8 cellular contexts compared by ENCODE assay signal in the genomic region with DNA sequence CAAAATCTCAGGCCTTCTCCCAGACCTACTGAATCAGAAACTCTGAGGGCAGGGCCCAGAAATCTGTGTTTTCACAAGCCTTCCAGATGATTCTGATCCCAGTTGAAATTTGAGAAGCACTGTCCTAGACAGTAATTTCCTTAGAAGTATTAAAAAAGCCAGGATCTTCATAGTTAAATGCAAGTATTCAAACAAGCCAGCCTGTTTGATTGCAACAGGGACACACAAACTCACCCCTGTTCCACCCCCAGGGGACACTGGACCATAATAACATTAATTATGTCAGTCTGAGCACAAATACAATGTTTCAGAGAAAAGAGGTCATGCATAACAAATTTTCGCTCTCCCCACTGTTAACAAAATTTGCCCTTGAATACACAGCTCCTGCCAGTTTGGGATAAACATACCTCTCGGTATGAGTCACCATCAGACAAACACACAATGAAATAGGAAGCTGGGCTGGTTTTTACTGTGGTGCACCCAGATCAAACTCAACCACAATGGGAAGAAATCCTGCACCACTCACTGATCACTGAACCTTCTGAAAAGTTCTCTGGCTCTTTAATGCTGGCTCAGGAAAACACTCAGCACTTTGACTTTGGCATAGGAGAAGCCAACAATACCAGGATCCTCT. TPM values are rescaled to one million over a fixed set of nuclear protein-coding genes. Genes with fewer than 3 reads are reported as not detected.
DNase-seq lines count a peak whose midpoint lies in the region; ATAC-seq and TF ChIP-seq lines count a peak whose summit lies in the region.

No MANE protein-coding gene starts in this region.

- POLR2A ChIA-PET in IMR-90 (lab: Charles Lee; ENCODE audit: unreplicated experiment) = no interaction called here

- no peak for TF ChIP-seq RAD21 in IMR-90 (IDR thresholded peaks at IDR 0.05; ENCODE audit: low read length)

- no peaks in the 10 kb centered on the region for H3K9me3 ChIP-seq in IMR-90 (ENCODE audit: control insufficient read depth, insufficient read depth, low read length)
- no peaks in the 10 kb centered on the region for H3K9me3 ChIP-seq in mammary epithelial cell (replicated peaks; ENCODE audit: insufficient read depth, low read length)
- no peaks in the 10 kb centered on the region for H3K9me3 ChIP-seq in right lobe of liver

- 0 out of 2 replicates have a peak overlapping the region, but pooled peaks have one; percentile 3 for H3K56ac ChIP-seq in IMR-90 (ENCODE audit: extremely low read depth, insufficient read depth, low read length)

- CTCF ChIA-PET in IMR-90 (lab: Yijun Ruan, JAX) (interaction anchor here (0.6 kb wide), 1 partner anchor 102 kb away, joined by 3 read pairs; no protein-coding TSS in a partner anchor), mammary epithelial cell (lab: Charles Lee; ENCODE audit: low non-redundant PET) (no interaction called here)
- CTCF ChIA-PET in activated naive CD4-positive, alpha-beta T cell treated with anti-CD3 and anti-CD28 coated beads for 36 hours (lab: Charles Lee) = interaction anchor here (0.6 kb wide), 1 partner anchor 48 kb away, joined by 3 read pairs; no protein-coding TSS in a partner anchor

- BruUV-seq in IMR-90 (replicated peaks; lab: Mats Ljungman, UMichigan) = no TSS peak
- no TSS peak for BruUV-seq in mammary epithelial cell (replicated peaks; lab: Mats Ljungman, UMichigan)

- no peaks in the 10 kb centered on the region for H3K4me1 Mint-ChIP-seq in activated naive CD4-positive, alpha-beta T cell treated with anti-CD3 and anti-CD28 coated beads for 36 hours (ENCODE audit: low read depth)

- H4K8ac ChIP-seq in IMR-90 (ENCODE audit: low read depth in 2 of 2, low read length in 2 of 2) = 0 out of 4 replicates have a peak overlapping the region, but pooled peaks of 1 of the 2 experiments have one; percentile 4

- in situ Hi-C loops in IMR-90 (cut with MboI; ENCODE audit: low sequenced_read_pairs) (no loop called here), mammary epithelial cell (cut with MboI; ENCODE audit: low sequenced_read_pairs in 2 of 2) (no loop called here)

- H4K20me1 ChIP-seq in IMR-90 (ENCODE audit: insufficient read depth, low read length) (peaks cover 13% of the 10 kb centered on the region; the same call in 1 of the 2 replicates), mammary epithelial cell (ENCODE audit: insufficient read depth, low read length) (no peaks in the 10 kb centered on the region)

- peak overlapping the region; percentile 45; the same call in 1 of the 2 replicates for H2BK20ac ChIP-seq in IMR-90 (ENCODE audit: low read depth, low read length)

- no CpG with 5 or more reads among the region's 2 CpGs for WGBS in IMR-90 (ENCODE audit: extremely low coverage in 2 of 2, insufficient read length in 1 of 2), 2 experiments
- WGBS in mammary epithelial cell (ENCODE audit: low coverage, missing lambda C conversion rate) = 0% methylated on average over 2 of the region's 2 CpGs
- 17% methylated on average over 1 of the region's 2 CpGs for WGBS in right lobe of liver (ENCODE audit: insufficient coverage, low coverage, low lambda C conversion rate, missing lambda C conversion rate)

- H4K5ac ChIP-seq in IMR-90 (ENCODE audit: low read depth, low read length) = no peak overlapping the region

- peaks cover 16% of the 10 kb centered on the region for H3K9me1 ChIP-seq in IMR-90 (ENCODE audit: insufficient read depth, low read length)

- no peak overlapping the region for H2AK9ac ChIP-seq in IMR-90 (replicated peaks; ENCODE audit: low read depth, low read length, poor library complexity)

- no peak overlapping the region for H4K91ac ChIP-seq in IMR-90 (ENCODE audit: insufficient read depth, low read depth, low read length)

- H3K4me1 ChIP-seq in IMR-90 (ENCODE audit: control insufficient read depth, insufficient read depth, low read length) (peaks cover 14% of the 10 kb centered on the region), mammary epithelial cell (ENCODE audit: insufficient read depth, low read length) (peaks cover 52% of the 10 kb centered on the region), right lobe of liver (peaks cover 0 to 28% (median 8%) of the 10 kb centered on the region in 4 donors)

- dilution Hi-C loops in IMR-90 (cut with HindIII; ENCODE audit: low sequenced_read_pairs, unreplicated experiment) = no loop called here
- dilution Hi-C loops in mammary epithelial cell (cut with HindIII; ENCODE audit: low sequenced_read_pairs) = no loop called here

- H2AK5ac ChIP-seq in IMR-90 (ENCODE audit: low read depth, low read length) = peak overlapping the region; percentile 10; the same call in 1 of the 2 replicates

- TF ChIP-seq CTCF in IMR-90 (conservative IDR thresholded peaks at IDR 0.05; ENCODE audit: low read depth, low read length) (no peak), mammary epithelial cell (conservative IDR thresholded peaks at IDR 0.05 in 1 of 2, IDR thresholded peaks at IDR 0.05 in 1 of 2; ENCODE audit: extremely low read depth in 1 of 2, insufficient read depth in 1 of 2, low read depth in 1 of 2, low read length in 2 of 2) (no peak), right lobe of liver (IDR thresholded peaks at IDR 0.05) (no peak)

- H3K9ac ChIP-seq in IMR-90 (ENCODE audit: low read depth, low read length) (no peak overlapping the region), mammary epithelial cell (ENCODE audit: insufficient read depth, low read length) (no peak overlapping the region)

- no peaks in the 10 kb centered on the region for H3K36me3 Mint-ChIP-seq in activated naive CD4-positive, alpha-beta T cell treated with anti-CD3 and anti-CD28 coated beads for 36 hours (ENCODE audit: low read depth)

- H3K79me2 ChIP-seq in mammary epithelial cell (ENCODE audit: insufficient read depth, low read length) = peaks cover 24% of the 10 kb centered on the region

- DNase-seq in AG20443 (ENCODE audit: low spot score) = peak; percentile 72
- peak; percentile 88 for DNase-seq in IMR-90
- peak; percentile 84 for DNase-seq in mammary epithelial cell
- DNase-seq in right lobe of liver = no peak
- DNase-seq in activated naive CD4-positive, alpha-beta T cell treated with anti-CD3 and anti-CD28 coated beads for 36 hours = no peak
- no peak for DNase-seq in head of caudate nucleus

- H3K4me3 ChIP-seq in IMR-90 (ENCODE audit: insufficient read depth, low read depth, low read length) (no peak overlapping the region), mammary epithelial cell (replicated peaks in 1 of 3; ENCODE audit: insufficient read depth in 1 of 3, low read depth in 2 of 3, low read length in 3 of 3) (no peak overlapping the region), right lobe of liver (no peak overlapping the region)

- H3K27ac ChIP-seq in IMR-90 (ENCODE audit: insufficient read depth, low read length) (peak overlapping the region; percentile 67; the same call in 1 of the 2 replicates), mammary epithelial cell (ENCODE audit: insufficient read depth, low read depth, low read length) (peak overlapping the region; percentile 18), right lobe of liver (peak overlapping the region; percentile 71 to 88 (median 73))

- H3K27me3 Mint-ChIP-seq in activated naive CD4-positive, alpha-beta T cell treated with anti-CD3 and anti-CD28 coated beads for 36 hours (ENCODE audit: low read depth) = peaks cover under 1% of the 10 kb centered on the region

- H2BK15ac ChIP-seq in IMR-90 (ENCODE audit: low read depth, low read length) = no peak overlapping the region; the same call in 2 of the 3 replicates

- H3K27me3 ChIP-seq in IMR-90 (ENCODE audit: control insufficient read depth, insufficient read depth, low read length) (0 out of 2 replicates have a peak, but pooled peaks cover 2% of the 10 kb centered on the region), mammary epithelial cell (ENCODE audit: insufficient read depth, low read length) (no peaks in the 10 kb centered on the region), right lobe of liver (no peaks in the 10 kb centered on the region)

- ATAC-seq in IMR-90 (ENCODE audit: low read depth) = peak; percentile 91
- peak; percentile 86 to 94 (median 92) for ATAC-seq in right lobe of liver
- no peak for ATAC-seq in GM18520 (IDR thresholded peaks at IDR 0.05; ENCODE audit: unreplicated experiment)
- ATAC-seq in HG03095 (IDR thresholded peaks at IDR 0.05; ENCODE audit: unreplicated experiment) = no peak

- H3K4me3 Mint-ChIP-seq in activated naive CD4-positive, alpha-beta T cell treated with anti-CD3 and anti-CD28 coated beads for 36 hours = no peak overlapping the region

- peak overlapping the region; percentile 51; the same call in 1 of the 2 replicates for H3K18ac ChIP-seq in IMR-90 (ENCODE audit: low read depth, low read length)

- H3K14ac ChIP-seq in IMR-90 (replicated peaks; ENCODE audit: low read depth, low read length) = peak overlapping the region; percentile 40

- H3K79me1 ChIP-seq in IMR-90 (ENCODE audit: low read depth in 1 of 2, low read length in 2 of 2) = peaks cover 0 to 7% of the 10 kb centered on the region in 2 experiments; a peak in 1 of 4 replicates

- H3K27ac Mint-ChIP-seq in activated naive CD4-positive, alpha-beta T cell treated with anti-CD3 and anti-CD28 coated beads for 36 hours = no peak overlapping the region

- no peak overlapping the region for H2AFZ ChIP-seq in IMR-90 (replicated peaks; ENCODE audit: low read length, poor library complexity)
- no peak overlapping the region for H2AFZ ChIP-seq in mammary epithelial cell (ENCODE audit: low read depth, low read length)

- intact Hi-C loops in IMR-90 (cut with micrococcal nuclease) (loop anchor here (1.0 kb wide), 1 partner anchor 9 kb away; no protein-coding TSS in a partner anchor), mammary epithelial cell (cut with micrococcal nuclease) (loop anchor here (2.0 kb wide), 2 partner anchors 49 to 61 kb away; no protein-coding TSS in a partner anchor), right lobe of liver (cut with DNase I) (no loop called here), head of caudate nucleus (cut with DNase I) (no loop called here)
- intact Hi-C loops in activated naive CD4-positive, alpha-beta T cell treated with anti-CD3 and anti-CD28 coated beads for 36 hours (cut with micrococcal nuclease) = no loop called here

- peaks cover 5% of the 10 kb centered on the region for H3K9me3 Mint-ChIP-seq in activated naive CD4-positive, alpha-beta T cell treated with anti-CD3 and anti-CD28 coated beads for 36 hours

- H3K4me2 ChIP-seq in IMR-90 (ENCODE audit: low read depth, low read length) (peak overlapping the region; percentile 55), mammary epithelial cell (ENCODE audit: insufficient read depth, low read depth, low read length) (peak overlapping the region; percentile 43)

- no peak for TF ChIP-seq POLR2A in IMR-90 (IDR thresholded peaks at IDR 0.05; ENCODE audit: low read depth, low read length)
- peak; percentile 48 for TF ChIP-seq POLR2A in right lobe of liver (IDR thresholded peaks at IDR 0.05)

- H3K23ac ChIP-seq in IMR-90 (ENCODE audit: low read depth, low read length) = peak overlapping the region; percentile 9; the same call in 1 of the 2 replicates

- peak overlapping the region; percentile 34 for H3K4ac ChIP-seq in IMR-90 (ENCODE audit: low read depth, low read length)

- 0 out of 2 replicates have a peak overlapping the region, but pooled peaks have one; percentile 18 for H2BK120ac ChIP-seq in IMR-90 (ENCODE audit: low read depth, low read length)

- H3K36me3 ChIP-seq in IMR-90 (ENCODE audit: control insufficient read depth, insufficient read depth, low read length) (no peaks in the 10 kb centered on the region), mammary epithelial cell (ENCODE audit: insufficient read depth, low read length) (no peaks in the 10 kb centered on the region), right lobe of liver (no peaks in the 10 kb centered on the region)

- H2BK5ac ChIP-seq in IMR-90 (ENCODE audit: low read depth, low read length, poor library complexity, severe bottlenecking) = peak overlapping the region; percentile 59

RNA-seq across cellular contexts. Expression of a gene that starts 34.3 kb away (rescaled TPM):
- total RNA-seq in IMR-90 (2012; rRNA removed) = 9.9 and 11.1 TPM in 2 replicates
- 7.7 and 8.1 TPM in 2 replicates for polyA plus RNA-seq in IMR-90 (2012; rRNA removed)
- 2.7 and 6.9 TPM in 2 replicates for polyA plus RNA-seq in IMR-90 (2012; cell fraction: cytosol; rRNA removed)
- polyA plus RNA-seq in IMR-90 (2012; cell fraction: nucleus; rRNA removed; ENCODE audit: low replicate concordance) = 10.3 and 22.7 TPM in 2 replicates
- 100 to 1,000 TPM in 1 of 2 donors, 10 to 100 TPM in 1; 99.9 to 164 TPM for total RNA-seq in mammary epithelial cell
- polyA plus RNA-seq in mammary epithelial cell = 75.0 TPM
- polyA minus RNA-seq in mammary epithelial cell = 117 TPM
- 10 to 100 TPM; 38.8 to 76.5 (median 50.6) TPM for total RNA-seq in right lobe of liver
- 100 to 1,000 TPM; 157 to 159 TPM for total RNA-seq in activated naive CD4-positive, alpha-beta T cell treated with anti-CD3 and anti-CD28 coated beads for 36 hours

Comparison
In these comparisons a context has a peak if more than half of its experiments do, and no peak if none do; other contexts are left out.
1. DNase-seq: peak in AG20443 (single experiment), IMR-90 (single experiment) and mammary epithelial cell (single experiment); none in right lobe of liver (0 of 3), activated naive CD4-positive, alpha-beta T cell treated with anti-CD3 and anti-CD28 coated beads for 36 hours (single experiment) and head of caudate nucleus (0 of 42).
2. ATAC-seq: peak in IMR-90 (single experiment) and right lobe of liver (4 of 4); none in GM18520 (single experiment) and HG03095 (single experiment).
3. H3K27ac ChIP-seq: peak in every context shown above with its lines; median percentile 73 in right lobe of liver; 67 in IMR-90; 18 in mammary epithelial cell.
4. intact Hi-C loops: an anchor here in IMR-90 (1.0 kb wide) and mammary epithelial cell (2.0 kb wide); none called in right lobe of liver, activated naive CD4-positive, alpha-beta T cell treated with anti-CD3 and anti-CD28 coated beads for 36 hours and head of caudate nucleus.